27 cellular contexts compared by ENCODE assay signal in the genomic region with DNA sequence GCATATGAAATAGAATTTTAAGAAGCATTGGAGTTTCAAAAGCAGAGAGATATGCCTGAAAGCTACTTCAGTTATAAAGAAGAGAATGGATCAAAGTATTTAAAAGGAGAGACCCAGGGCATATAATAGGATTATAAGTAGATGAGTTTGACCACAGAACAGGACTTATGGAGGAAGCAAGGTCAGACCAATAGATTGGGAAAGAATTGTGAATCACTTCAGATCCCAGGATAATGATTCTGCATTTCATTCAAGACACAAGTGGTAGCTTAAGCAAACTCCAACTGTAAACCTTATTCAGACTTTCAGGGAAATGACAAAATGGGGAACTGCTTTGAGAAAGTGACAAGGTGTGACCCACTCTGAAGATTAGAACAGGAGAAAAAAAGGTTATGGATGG. TPM values are rescaled to one million over a fixed set of nuclear protein-coding genes. Genes with fewer than 3 reads are reported as not detected.
"Had no signal": no experiment of that assay in that cellular context is flagged by ENCODE, and none has a peak within 500 bp of the region (broad histone marks: within the 10 kb centered on the region; RNA-seq: fewer than 3 reads in every experiment).

No MANE protein-coding gene starts in this region.

- DNase-seq: activated CD4-positive, alpha-beta memory T cell treated with anti-CD3 and anti-CD28 coated beads, Interleukin-2, amount 10 ng/mL, durations not matched to agents 7 days and 5 days; activated CD4-positive, alpha-beta T cell treated with anti-CD3 and anti-CD28 coated beads for 4 hours; activated CD4-positive, CD25-positive, alpha-beta regulatory T cell; activated effector memory CD4-positive, alpha-beta T cell treated with Interleukin-2 at 50 U/mL for 16 hours; activated naive CD4-positive, alpha-beta T cell treated with anti-CD3 and anti-CD28 coated beads for 36 hours; activated naive CD8-positive, alpha-beta T cell treated with anti-CD3 and anti-CD28 coated beads, Interleukin-2, amount 10 ng/mL, durations not matched to agents 7 days and 5 days; activated T-cell treated with anti-CD3 and anti-CD28 coated beads, Interleukin-2, amount 50 U/mL, for 72 hours; anterior cingulate cortex; body of pancreas; central memory CD4-positive, alpha-beta T cell; effector memory CD4-positive, alpha-beta T cell; head of caudate nucleus; hypothalamus; left ventricle myocardium superior; stimulated activated CD4-positive, alpha-beta T cell treated with anti-CD3 and anti-CD28 coated beads, Interleukin-4, amount 100 ng/mL, for 4 hours; stimulated activated naive CD8-positive, alpha-beta T cell treated with anti-CD3 and anti-CD28 coated beads, Interleukin-15, Interleukin-2, amounts not matched to agents 100 U/mL and 50 U/mL, for 24 hours; T-helper 17 cell; thyroid gland; upper lobe of right lung had no signal

- H3K27ac Mint-ChIP-seq: activated CD4-positive, alpha-beta memory T cell treated with anti-CD3 and anti-CD28 coated beads, Interleukin-2, amount 10 ng/mL, durations not matched to agents 7 days and 5 days; activated naive CD4-positive, alpha-beta T cell treated with anti-CD3 and anti-CD28 coated beads for 36 hours; activated naive CD8-positive, alpha-beta T cell treated with anti-CD3 and anti-CD28 coated beads, Interleukin-2, amount 10 ng/mL, durations not matched to agents 7 days and 5 days; activated T-cell treated with anti-CD3 and anti-CD28 coated beads, Interleukin-2, amount 50 U/mL, for 72 hours; natural killer cell treated with Interleukin-12 subunit alpha and Interleukin-12 subunit beta and Interleukin-15 and Interleukin-18, amount 100 ng/mL, for 72 hours; progenitor cell of endocrine pancreas; T-helper 17 cell had no signal

- H3K4me3 Mint-ChIP-seq: activated CD4-positive, alpha-beta memory T cell treated with anti-CD3 and anti-CD28 coated beads, Interleukin-2, amount 10 ng/mL, durations not matched to agents 7 days and 5 days; activated naive CD4-positive, alpha-beta T cell treated with anti-CD3 and anti-CD28 coated beads for 36 hours; activated naive CD8-positive, alpha-beta T cell treated with anti-CD3 and anti-CD28 coated beads, Interleukin-2, amount 10 ng/mL, durations not matched to agents 7 days and 5 days; activated T-cell treated with anti-CD3 and anti-CD28 coated beads, Interleukin-2, amount 50 U/mL, for 72 hours; natural killer cell treated with Interleukin-12 subunit alpha and Interleukin-12 subunit beta and Interleukin-15 and Interleukin-18, amount 100 ng/mL, for 72 hours; T-helper 17 cell had no signal

- H3K4me3 ChIP-seq: body of pancreas, esophagus muscularis mucosa, gastroesophageal sphincter, right atrium auricular region, thyroid gland, upper lobe of right lung had no signal

- H3K27me3 Mint-ChIP-seq: activated CD4-positive, alpha-beta memory T cell treated with anti-CD3 and anti-CD28 coated beads, Interleukin-2, amount 10 ng/mL, durations not matched to agents 7 days and 5 days; progenitor cell of endocrine pancreas had no signal

- ATAC-seq: activated T-cell treated with anti-CD3 and anti-CD28 coated beads, Interleukin-2, amount 50 U/mL, for 72 hours; body of pancreas; gastroesophageal sphincter; left ventricle myocardium superior; natural killer cell treated with Interleukin-12 subunit alpha and Interleukin-12 subunit beta and Interleukin-15 and Interleukin-18, amount 100 ng/mL, for 72 hours; stimulated activated naive CD8-positive, alpha-beta T cell treated with anti-CD3 and anti-CD28 coated beads, Interleukin-15, Interleukin-2, amounts not matched to agents 100 U/mL and 50 U/mL, for 24 hours; T-helper 17 cell; upper lobe of right lung had no signal

- H3K4me1 Mint-ChIP-seq: activated CD4-positive, alpha-beta memory T cell treated with anti-CD3 and anti-CD28 coated beads, Interleukin-2, amount 10 ng/mL, durations not matched to agents 7 days and 5 days; activated naive CD8-positive, alpha-beta T cell treated with anti-CD3 and anti-CD28 coated beads, Interleukin-2, amount 10 ng/mL, durations not matched to agents 7 days and 5 days; T-helper 17 cell had no signal

- H3K36me3 Mint-ChIP-seq: activated naive CD8-positive, alpha-beta T cell treated with anti-CD3 and anti-CD28 coated beads, Interleukin-2, amount 10 ng/mL, durations not matched to agents 7 days and 5 days; natural killer cell treated with Interleukin-12 subunit alpha and Interleukin-12 subunit beta and Interleukin-15 and Interleukin-18, amount 100 ng/mL, for 72 hours had no signal

- H3K9me3 Mint-ChIP-seq: activated CD4-positive, alpha-beta memory T cell treated with anti-CD3 and anti-CD28 coated beads, Interleukin-2, amount 10 ng/mL, durations not matched to agents 7 days and 5 days; activated naive CD4-positive, alpha-beta T cell treated with anti-CD3 and anti-CD28 coated beads for 36 hours; activated naive CD8-positive, alpha-beta T cell treated with anti-CD3 and anti-CD28 coated beads, Interleukin-2, amount 10 ng/mL, durations not matched to agents 7 days and 5 days; activated T-cell treated with anti-CD3 and anti-CD28 coated beads, Interleukin-2, amount 50 U/mL, for 72 hours; natural killer cell treated with Interleukin-12 subunit alpha and Interleukin-12 subunit beta and Interleukin-15 and Interleukin-18, amount 100 ng/mL, for 72 hours had no signal

RNA-seq across cellular contexts. Expression of a gene that starts 18.9 kb away (rescaled TPM):
- total RNA-seq: activated CD4-positive, alpha-beta memory T cell treated with anti-CD3 and anti-CD28 coated beads, Interleukin-2, amount 10 ng/mL, durations not matched to agents 7 days and 5 days; activated naive CD4-positive, alpha-beta T cell treated with anti-CD3 and anti-CD28 coated beads for 36 hours; activated naive CD8-positive, alpha-beta T cell treated with anti-CD3 and anti-CD28 coated beads, Interleukin-2, amount 10 ng/mL, durations not matched to agents 7 days and 5 days; activated T-cell treated with anti-CD3 and anti-CD28 coated beads, Interleukin-2, amount 50 U/mL, for 72 hours; body of pancreas; dermis microvascular lymphatic vessel endothelial cell; esophagus muscularis mucosa; gastroesophageal sphincter; left ventricle myocardium superior; natural killer cell treated with Interleukin-12 subunit alpha and Interleukin-12 subunit beta and Interleukin-15 and Interleukin-18, amount 100 ng/mL, for 72 hours; osteocyte; progenitor cell of endocrine pancreas; right atrium auricular region; subcutaneous adipose tissue; T-helper 17 cell; thyroid gland; upper lobe of right lung had no signal

RNA-seq across cellular contexts. Expression of a gene that starts 32.9 kb away (rescaled TPM):
- total RNA-seq: activated CD4-positive, alpha-beta memory T cell treated with anti-CD3 and anti-CD28 coated beads, Interleukin-2, amount 10 ng/mL, durations not matched to agents 7 days and 5 days; activated naive CD4-positive, alpha-beta T cell treated with anti-CD3 and anti-CD28 coated beads for 36 hours; activated naive CD8-positive, alpha-beta T cell treated with anti-CD3 and anti-CD28 coated beads, Interleukin-2, amount 10 ng/mL, durations not matched to agents 7 days and 5 days; activated T-cell treated with anti-CD3 and anti-CD28 coated beads, Interleukin-2, amount 50 U/mL, for 72 hours; dermis microvascular lymphatic vessel endothelial cell; esophagus muscularis mucosa; gastroesophageal sphincter; left ventricle myocardium superior; natural killer cell treated with Interleukin-12 subunit alpha and Interleukin-12 subunit beta and Interleukin-15 and Interleukin-18, amount 100 ng/mL, for 72 hours; osteocyte; progenitor cell of endocrine pancreas; right atrium auricular region; subcutaneous adipose tissue; T-helper 17 cell; thyroid gland; upper lobe of right lung had no signal
